In the genomic region with DNA sequence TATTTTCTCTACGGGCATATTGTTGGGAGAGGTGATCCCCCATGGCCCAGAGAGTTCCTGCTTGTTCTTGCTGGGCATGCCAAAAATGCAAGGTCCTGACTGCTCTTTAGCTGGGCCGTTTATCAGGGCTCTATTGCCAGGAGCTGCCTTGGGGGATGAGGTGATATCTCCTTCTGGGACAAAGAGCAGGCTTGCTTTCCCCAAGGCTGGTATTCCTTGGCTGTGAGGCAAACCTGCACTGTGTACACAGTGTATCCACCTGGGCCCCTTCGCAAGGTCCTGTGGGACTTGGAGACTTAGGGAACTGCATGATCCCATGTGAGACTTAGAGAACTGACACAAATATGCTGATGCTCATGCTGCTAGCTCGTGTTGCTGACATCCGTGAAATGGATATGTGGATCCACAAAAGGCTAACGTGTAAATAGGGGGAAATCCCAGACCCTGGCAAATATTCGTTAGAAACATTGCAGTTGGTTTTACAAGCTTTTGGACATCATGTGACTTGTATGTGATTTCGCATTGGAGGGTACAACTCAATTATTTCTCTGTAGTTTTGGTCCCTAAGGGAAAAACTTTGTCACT, we compare ENCODE assay signal across 21 cellular contexts. TPM values are rescaled to one million over a fixed set of nuclear protein-coding genes. Genes with fewer than 3 reads are reported as not detected.
DNase-seq lines count a peak whose midpoint lies in the region; ATAC-seq, FAIRE-seq and TF ChIP-seq lines count a peak whose summit lies in the region.
"Had no signal": no experiment of that assay in that cellular context is flagged by ENCODE, and none has a peak within 500 bp of the region (broad histone marks: within the 10 kb centered on the region; RNA-seq: fewer than 3 reads in every experiment).

No MANE protein-coding gene starts in this region.

- H3K36me3 Mint-ChIP-seq in type B pancreatic cell, result no peaks in the 10 kb centered on the region
- H3K36me3 Mint-ChIP-seq: CD8-positive, alpha-beta memory T cell had no signal

- no peak overlapping the region for H2AFZ ChIP-seq in HepG2 (ENCODE audit: low read length)
- H2AFZ ChIP-seq: GM23248 had no signal

- TF ChIP-seq EP300 in HepG2 (IDR thresholded peaks at IDR 0.05; ENCODE audit: low read depth in 2 of 2, low read length in 2 of 2), result no peak
- no peak for TF ChIP-seq EP300 in HepG2 (CRISPR knock-in tag; IDR thresholded peaks at IDR 0.05; ENCODE audit: borderline replicate concordance)

- TF ChIP-seq CTCF in HepG2 (CRISPR knock-in tag; IDR thresholded peaks at IDR 0.05) (no peak), right lobe of liver (IDR thresholded peaks at IDR 0.05) (no peak), bronchial epithelial cell (IDR thresholded peaks at IDR 0.05; ENCODE audit: insufficient read depth, low read length, severe bottlenecking) (no peak), pancreas (IDR thresholded peaks at IDR 0.05) (no peak), type B pancreatic cell (conservative IDR thresholded peaks at IDR 0.05) (no peak), adrenal gland (IDR thresholded peaks at IDR 0.05) (no peak)

- H3K27ac ChIP-seq in HepG2 (ENCODE audit: extremely low read length, insufficient read depth, low read length), result no peak overlapping the region
- no peak overlapping the region for H3K27ac ChIP-seq in right lobe of liver
- H3K27ac ChIP-seq in pancreas, result peak overlapping the region in 1 of 4 donors; percentile 27
- H3K27ac ChIP-seq in adrenal gland, result no peak overlapping the region
- H3K27ac ChIP-seq: BLaER1 treated with 17β-estradiol and CSF1 and Interleukin-3, amounts not matched to agents 10 nM and 100 nM; GM23248 had no signal

- no peak for TF ChIP-seq RAD21 in HepG2 (CRISPR knock-in tag; IDR thresholded peaks at IDR 0.05)

- no peak overlapping the region for H3K4me3 ChIP-seq in HepG2 (replicated peaks in 1 of 3; ENCODE audit: insufficient read depth in 1 of 3, low read depth in 2 of 3, low read length in 3 of 3)
- no peak overlapping the region for H3K4me3 ChIP-seq in right lobe of liver
- no peak overlapping the region for H3K4me3 ChIP-seq in bronchial epithelial cell (ENCODE audit: low read depth, low read length)
- no peak overlapping the region for H3K4me3 ChIP-seq in pancreas
- H3K4me3 ChIP-seq in adrenal gland, result no peak overlapping the region
- H3K4me3 ChIP-seq: BLaER1 treated with 17β-estradiol and CSF1 and Interleukin-3, amounts not matched to agents 10 nM and 100 nM; GM23248 had no signal

- no TSS peak for BruUV-seq in HepG2 (replicated peaks; lab: Mats Ljungman, UMichigan)

- ATAC-seq in HepG2 (no peak), right lobe of liver (no peak), pancreas (peak; percentile 90 to 97 (median 94)), HG03045 (IDR thresholded peaks at IDR 0.05; ENCODE audit: unreplicated experiment) (no peak)

- H3K27ac Mint-ChIP-seq in type B pancreatic cell, result peak overlapping the region; percentile 34
- H3K27ac Mint-ChIP-seq: CD8-positive, alpha-beta memory T cell had no signal

- no peaks in the 10 kb centered on the region for H3K79me2 ChIP-seq in HepG2 (ENCODE audit: insufficient read depth, low read length)

- TF ChIP-seq POLR2A in HepG2 (IDR thresholded peaks at IDR 0.05; ENCODE audit: insufficient read depth in 1 of 2, low read depth in 2 of 2, low read length in 2 of 2), result no peak
- no peak for TF ChIP-seq POLR2A in right lobe of liver (IDR thresholded peaks at IDR 0.05)
- TF ChIP-seq POLR2A in adrenal gland (IDR thresholded peaks at IDR 0.05), result no peak

- H3K27me3 ChIP-seq in HepG2 (ENCODE audit: control insufficient read depth in 1 of 2, insufficient read depth in 2 of 2, low read length in 2 of 2), result no peaks in the 10 kb centered on the region
- H3K27me3 ChIP-seq in right lobe of liver, result no peaks in the 10 kb centered on the region
- H3K27me3 ChIP-seq in bronchial epithelial cell (ENCODE audit: control insufficient read depth, insufficient read depth, low read length), result no peaks in the 10 kb centered on the region
- H3K27me3 ChIP-seq in pancreas, result no peaks in the 10 kb centered on the region
- H3K27me3 ChIP-seq in adrenal gland, result peaks cover 9% of the 10 kb centered on the region
- H3K27me3 ChIP-seq: BLaER1 treated with 17β-estradiol and CSF1 and Interleukin-3, amounts not matched to agents 10 nM and 100 nM had no signal

- FAIRE-seq in HepG2 (lab: Jason Lieb, UNC), result no peak
- FAIRE-seq in bronchial epithelial cell (lab: Jason Lieb, UNC), result peak; percentile 18
- FAIRE-seq in pancreas (lab: Jason Lieb, UNC), result no peak
- FAIRE-seq: A204.1 had no signal

- no peak overlapping the region for H3K4me3 Mint-ChIP-seq in type B pancreatic cell
- H3K4me3 Mint-ChIP-seq: CD8-positive, alpha-beta memory T cell had no signal

- 45% methylated on average over 4 of the region's 8 CpGs for WGBS in HepG2 (ENCODE audit: low lambda C conversion rate)
- WGBS in right lobe of liver (ENCODE audit: insufficient coverage, low coverage, low lambda C conversion rate, missing lambda C conversion rate), result 53% methylated on average over 7 of the region's 8 CpGs
- WGBS in pancreas, 2 donors, result 31 to 50% methylated on average over 8 of the region's 8 CpGs
- 67 to 79% (median 78%) methylated on average over 6 to 8 of the region's 8 CpGs for WGBS in adrenal gland, 4 donors

- H3K27me3 Mint-ChIP-seq in type B pancreatic cell, result no peaks in the 10 kb centered on the region

- H3K4me2 ChIP-seq in HepG2 (ENCODE audit: low read depth, low read length), result peak overlapping the region; percentile 23; the same call in 1 of the 2 replicates
- H3K4me2 ChIP-seq: BLaER1 treated with 17β-estradiol and CSF1 and Interleukin-3, amounts not matched to agents 10 nM and 100 nM had no signal

- POLR2A ChIA-PET in HepG2 (lab: Yijun Ruan, JAX), result interaction anchor here (1.2 kb wide), 1 partner anchor 65 kb away, joined by 3 read pairs; no protein-coding TSS in a partner anchor

- H3K4me1 ChIP-seq in HepG2 (ENCODE audit: insufficient read depth, low read length), result peaks cover 13% of the 10 kb centered on the region; the same call in 1 of the 2 replicates
- H3K4me1 ChIP-seq in right lobe of liver, result no peaks in the 10 kb centered on the region
- H3K4me1 ChIP-seq in pancreas, result peaks cover 6 to 8% (median 7%) of the 10 kb centered on the region in 3 donors
- no peaks in the 10 kb centered on the region for H3K4me1 ChIP-seq in adrenal gland (replicated peaks in 1 of 2)
- H3K4me1 ChIP-seq: BLaER1 treated with 17β-estradiol and CSF1 and Interleukin-3, amounts not matched to agents 10 nM and 100 nM had no signal

- CTCF ChIA-PET in HepG2 (lab: Yijun Ruan, JAX; ENCODE audit: low intra/inter-chr PET ratio, low total read pairs), result no interaction called here

- no peaks in the 10 kb centered on the region for H3K36me3 ChIP-seq in HepG2 (replicated peaks in 1 of 2; ENCODE audit: control insufficient read depth in 1 of 2, insufficient read depth in 2 of 2, low read length in 2 of 2)
- H3K36me3 ChIP-seq in right lobe of liver, result no peaks in the 10 kb centered on the region
- H3K36me3 ChIP-seq in bronchial epithelial cell (ENCODE audit: control insufficient read depth, insufficient read depth, low read length), result no peaks in the 10 kb centered on the region
- no peaks in the 10 kb centered on the region for H3K36me3 ChIP-seq in pancreas
- no peaks in the 10 kb centered on the region for H3K36me3 ChIP-seq in adrenal gland (replicated peaks in 1 of 2)
- H3K36me3 ChIP-seq: BLaER1 treated with 17β-estradiol and CSF1 and Interleukin-3, amounts not matched to agents 10 nM and 100 nM had no signal

- H4K20me1 ChIP-seq in HepG2 (ENCODE audit: insufficient read depth, low read length), result no peaks in the 10 kb centered on the region
- H4K20me1 ChIP-seq: BLaER1 treated with 17β-estradiol and CSF1 and Interleukin-3, amounts not matched to agents 10 nM and 100 nM had no signal

- H3K9me3 Mint-ChIP-seq in type B pancreatic cell, result no peaks in the 10 kb centered on the region
- H3K9me3 Mint-ChIP-seq: CD8-positive, alpha-beta memory T cell had no signal

- intact Hi-C loops in HepG2 (cut with micrococcal nuclease; ENCODE audit: unreplicated experiment), result no loop called here
- intact Hi-C loops in right lobe of liver (cut with DNase I), result no loop called here
- intact Hi-C loops in pancreas (cut with DNase I), result no loop called here
- intact Hi-C loops in adrenal gland (cut with DNase I), result no loop called here

- in situ Hi-C loops in HepG2 (cut with HindIII; ENCODE audit: extremely low pct_ligation_motif_present, low pct_unique_long_range_greater_than_20kb), result no loop called here

- peaks cover 11% of the 10 kb centered on the region for H3K4me1 Mint-ChIP-seq in type B pancreatic cell (ENCODE audit: unreplicated experiment)
- H3K4me1 Mint-ChIP-seq: CD8-positive, alpha-beta memory T cell had no signal

- no peak for DNase-seq in HepG2 (ENCODE audit: low spot score)
- no peak for DNase-seq in right lobe of liver
- no peak for DNase-seq in bronchial epithelial cell (ENCODE audit: low read depth)
- DNase-seq in pancreas, result peak in 4 of 6 donors; percentile 33 to 49 (median 41)
- no peak for DNase-seq in type B pancreatic cell (ENCODE audit: extremely low spot score, unreplicated experiment)
- no peak for DNase-seq in foreskin melanocyte
- DNase-seq in adrenal gland, result no peak
- DNase-seq: CD8-positive, alpha-beta memory T cell; DMS79 treated with DMSO at 0.1 percent for 48 hours; GM23248; NCI-H1105; NCI-H1694; NCI-H2107; NCI-H2227 treated with DMSO at 0.1 percent for 48 hours; NCI-H526; NK-92 treated with Interleukin-12 subunit alpha and Interleukin-12 subunit beta, amount 100 ng/mL, for 24 hours; OCI-M1; RPMI8226 had no signal

- H3K9me3 ChIP-seq in HepG2 (ENCODE audit: low read length) (no peaks in the 10 kb centered on the region), right lobe of liver (no peaks in the 10 kb centered on the region), pancreas (no peaks in the 10 kb centered on the region), adrenal gland (replicated peaks in 1 of 3) (no peaks in the 10 kb centered on the region)
- H3K9me3 ChIP-seq: BLaER1 treated with 17β-estradiol and CSF1 and Interleukin-3, amounts not matched to agents 10 nM and 100 nM had no signal

- H3K9ac ChIP-seq in HepG2 (ENCODE audit: insufficient read depth, low read depth, low read length), result no peak overlapping the region
- H3K9ac ChIP-seq: BLaER1 treated with 17β-estradiol and CSF1 and Interleukin-3, amounts not matched to agents 10 nM and 100 nM; GM23248 had no signal

RNA-seq across cellular contexts. Expression of a gene that starts 24.4 kb away (rescaled TPM):
- 37.3 and 66.3 TPM in 2 replicates for total RNA-seq in HepG2 (2016; rRNA removed; fragmentation: Illumina TruSeq; extraction: Trizol)
- 17.0 and 20.4 TPM in 2 replicates for total RNA-seq in HepG2 (2016; cell fraction: cytosol; rRNA removed; fragmentation: Illumina TruSeq; extraction: Trizol; ENCODE audit: low read depth)
- total RNA-seq in HepG2 (2016; cell fraction: insoluble cytoplasmic fraction; rRNA removed; fragmentation: Illumina TruSeq; extraction: Trizol), result 37.7 and 62.0 TPM in 2 replicates
- 18.7 and 22.7 TPM in 2 replicates for total RNA-seq in HepG2 (2016; cell fraction: membrane; rRNA removed; fragmentation: Illumina TruSeq; extraction: Trizol)
- total RNA-seq in HepG2 (2016; cell fraction: nucleus; rRNA removed; fragmentation: Illumina TruSeq; extraction: Trizol), result 33.1 and 36.3 TPM in 2 replicates
- polyA plus RNA-seq in HepG2 (2011; rRNA removed), result 13.8 and 14.9 TPM in 2 replicates
- 5.6 and 10.7 TPM in 2 replicates for polyA plus RNA-seq in HepG2 (2011; cell fraction: cytosol; rRNA removed)
- 12.3 and 17.6 TPM in 2 replicates for polyA plus RNA-seq in HepG2 (2011; cell fraction: nucleus; rRNA removed)
- 15.4 and 18.0 TPM in 2 replicates for polyA plus RNA-seq in HepG2 (2012)
- polyA plus RNA-seq in HepG2 (2016; cell fraction: cytosol; fragmentation: Illumina TruSeq; extraction: Trizol; ENCODE audit: low read depth), result 0.86 and 0.89 TPM in 2 replicates
- 16.6 and 19.7 TPM in 2 replicates for polyA plus RNA-seq in HepG2 (2016; cell fraction: insoluble cytoplasmic fraction; fragmentation: Illumina TruSeq; extraction: Trizol; ENCODE audit: low read depth)
- polyA plus RNA-seq in HepG2 (2016; cell fraction: membrane; fragmentation: Illumina TruSeq; extraction: Trizol; ENCODE audit: low read depth), result 2.3 TPM in 2 replicates
- polyA plus RNA-seq in HepG2 (2016; cell fraction: nucleus; fragmentation: Illumina TruSeq; extraction: Trizol; ENCODE audit: insufficient read depth, low read depth), result 33.0 and 36.3 TPM in 2 replicates
- polyA minus RNA-seq in HepG2 (2011; rRNA and poly(A)+ RNA removed; ENCODE audit: low replicate concordance), result 21.0 and 79.5 TPM in 2 replicates
- polyA minus RNA-seq in HepG2 (2011; cell fraction: cytosol; rRNA and poly(A)+ RNA removed), result 26.8 and 40.5 TPM in 2 replicates
- 57.7 and 69.4 TPM in 2 replicates for polyA minus RNA-seq in HepG2 (2011; cell fraction: nucleus; rRNA and poly(A)+ RNA removed)
- 10 to 100 TPM; 16.4 to 31.7 (median 23.5) TPM for total RNA-seq in right lobe of liver
- total RNA-seq in bronchial epithelial cell, result 30.8 and 37.8 TPM in 2 replicates
- total RNA-seq in pancreas, result 10 to 100 TPM; 19.0 to 40.3 (median 26.4) TPM
- 1 to 10 TPM; 4.4 to 8.8 TPM for polyA plus RNA-seq in pancreas
- total RNA-seq in type B pancreatic cell (ENCODE audit: low replicate concordance), result 68.8 and 79.7 TPM in 2 replicates
- 10 to 100 TPM; 27.9 to 58.6 (median 46.9) TPM for total RNA-seq in adrenal gland
- polyA plus RNA-seq in adrenal gland, result 10 to 100 TPM in 2 of 3 donors, 1 to 10 TPM in 1; 8.1 to 12.5 (median 11.9) TPM

Comparison
In these comparisons a context has a peak if more than half of its experiments do, and no peak if none do; other contexts are left out.
1. ATAC-seq: peak in pancreas (4 of 4); none in HepG2 (single experiment), right lobe of liver (0 of 4) and HG03045 (single experiment).
2. DNase-seq: peak in pancreas (4 of 6); none in HepG2 (single experiment), right lobe of liver (0 of 3), bronchial epithelial cell (single experiment), type B pancreatic cell (single experiment), foreskin melanocyte (single experiment) and adrenal gland (0 of 7).